ENCODE assay signal across 8 cellular contexts in the genomic region with DNA sequence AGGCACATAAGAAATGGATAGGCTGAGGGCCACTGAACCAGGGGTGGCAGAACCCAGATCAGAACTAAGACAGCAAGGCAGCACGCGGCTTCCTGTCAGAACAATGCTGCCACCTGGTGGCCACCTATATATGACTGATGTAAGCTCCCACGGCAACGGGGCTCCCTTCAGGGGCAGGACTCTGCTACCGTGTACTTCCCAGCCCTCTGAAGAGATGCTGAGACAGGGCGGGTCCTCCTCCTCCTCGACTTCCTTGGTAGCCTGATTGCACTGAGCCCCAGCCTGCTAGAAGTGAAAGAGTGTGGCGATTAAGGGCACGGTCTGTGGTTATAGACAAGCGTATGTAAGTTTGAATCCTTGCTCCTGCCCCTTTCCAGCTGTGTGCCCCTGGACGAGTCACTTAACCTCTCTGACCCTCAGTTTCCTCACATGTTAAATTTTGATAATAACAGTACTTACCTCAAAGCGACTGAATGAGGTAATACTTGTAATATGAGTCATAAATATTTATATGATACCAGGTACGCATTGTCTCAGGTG.
A peak's percentile ranks its signal among the peaks of the same experiment; 100 is the strongest.
DNase-seq lines count a peak whose midpoint lies in the region; ATAC-seq and TF ChIP-seq lines count a peak whose summit lies in the region.

No MANE protein-coding gene starts in this region.

- TF ChIP-seq CTCF in brain microvascular endothelial cell (IDR thresholded peaks at IDR 0.05; ENCODE audit: low read depth, low read length, missing control alignments): peak; percentile 83

- DNase-seq in AG08395 (ENCODE audit: low spot score): peak; percentile 92
- DNase-seq in NCI-H2171 (lab: John Stamatoyannopoulos, UW): peak; percentile 31
- peak; percentile 77 for DNase-seq in UCSD-AML1 (lab: John Stamatoyannopoulos, UW; ENCODE audit: unreplicated experiment)
- peak; percentile 86 for DNase-seq in brain microvascular endothelial cell
- DNase-seq in iris pigment epithelial cell (ENCODE audit: low read depth): peak; percentile 85
- DNase-seq in stimulated activated CD4-positive, alpha-beta T cell treated with anti-CD3 and anti-CD28 coated beads, Interleukin-15, amount 100 ng/mL, for 24 hours: peak; percentile 95

- H3K36me3 ChIP-seq in brain microvascular endothelial cell (replicated peaks): no peaks in the 10 kb centered on the region

- no peak overlapping the region for H3K4me3 ChIP-seq in brain microvascular endothelial cell (ENCODE audit: low read depth, low read length)

- ATAC-seq in GM18868 (IDR thresholded peaks at IDR 0.05; ENCODE audit: unreplicated experiment) (peak; percentile 94), HG03103 (IDR thresholded peaks at IDR 0.05; ENCODE audit: low read depth, unreplicated experiment) (peak; percentile 85)

- in situ Hi-C loops in brain microvascular endothelial cell (cut with HindIII; ENCODE audit: low pct_ligation_motif_present, low sequenced_read_pairs): no loop called here

- H3K27ac ChIP-seq in brain microvascular endothelial cell: no peak overlapping the region

- no peaks in the 10 kb centered on the region for H3K27me3 ChIP-seq in brain microvascular endothelial cell (replicated peaks)

Comparison
In these comparisons a context has a peak if more than half of its experiments do, and no peak if none do; other contexts are left out.
1. DNase-seq: peak in every context shown above with its lines; median percentile 95 in stimulated activated CD4-positive, alpha-beta T cell treated with anti-CD3 and anti-CD28 coated beads, Interleukin-15, amount 100 ng/mL, for 24 hours; 92 in AG08395; 86 in brain microvascular endothelial cell; 85 in iris pigment epithelial cell; 77 in UCSD-AML1; 31 in NCI-H2171.